16 cellular contexts compared by ENCODE assay signal in the genomic region with DNA sequence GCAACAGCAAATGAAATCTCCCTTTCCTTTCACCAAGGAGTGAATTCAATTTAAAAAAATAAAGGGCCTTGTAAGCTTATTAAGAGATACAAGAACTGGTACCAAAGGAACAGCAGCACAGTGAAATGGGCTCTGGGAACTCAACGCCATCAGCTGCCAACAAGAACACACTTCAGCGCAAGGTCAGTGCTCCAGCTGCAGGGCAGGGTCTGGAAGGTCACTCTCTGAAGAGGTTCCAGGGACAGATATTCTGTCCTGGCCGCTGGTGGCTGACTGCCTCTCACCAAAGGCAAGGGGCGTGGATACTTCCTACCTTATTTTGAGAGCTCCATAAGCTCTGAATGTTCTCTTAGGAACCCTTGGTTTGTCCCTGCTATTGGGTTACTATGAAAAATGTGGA.
DNase-seq lines count a peak whose midpoint lies in the region; ATAC-seq and TF ChIP-seq lines count a peak whose summit lies in the region.
"Had no signal": no experiment of that assay in that cellular context is flagged by ENCODE, and none has a peak within 500 bp of the region (broad histone marks: within the 10 kb centered on the region; RNA-seq: fewer than 3 reads in every experiment).

No MANE protein-coding gene starts in this region.

- no peaks in the 10 kb centered on the region for H3K36me3 Mint-ChIP-seq in immature natural killer cell

- no peak overlapping the region for H3K27ac ChIP-seq in osteoblast (ENCODE audit: low read depth, low read length)
- H3K27ac ChIP-seq: 22Rv1, A549, C4-2B had no signal

- no peak overlapping the region for H2AFZ ChIP-seq in osteoblast (ENCODE audit: low read length)

- H3K4me3 Mint-ChIP-seq in immature natural killer cell, result no peak overlapping the region
- H3K4me3 Mint-ChIP-seq: CD4-positive, alpha-beta T cell; H9 had no signal

- no peak for DNase-seq in Right ventricle myocardium inferior (ENCODE audit: missing footprints)
- no peak for DNase-seq in cardiac septum (ENCODE audit: low spot score)
- peak; percentile 63 for DNase-seq in left ventricle myocardium superior
- DNase-seq in osteoblast (ENCODE audit: insufficient read length, low spot score, missing footprints), result peak; percentile 14
- no peak for DNase-seq in HEK293T (ENCODE audit: extremely low spot score)
- DNase-seq in immature natural killer cell, result no peak
- DNase-seq: AML-193; CD4-positive, alpha-beta T cell; DMS153; DMS79; GDM1; H9 had no signal

- no peaks in the 10 kb centered on the region for H4K20me1 ChIP-seq in osteoblast (ENCODE audit: insufficient read depth, low read length)

- H3K4me2 ChIP-seq in osteoblast (ENCODE audit: insufficient read depth, low read length), result no peak overlapping the region
- H3K4me2 ChIP-seq: A549 had no signal

- H3K9me3 ChIP-seq in osteoblast (ENCODE audit: low read depth, low read length), result no peaks in the 10 kb centered on the region
- H3K9me3 ChIP-seq: A549 had no signal

- CTCF ChIA-PET in HEK293T (lab: Yijun Ruan, JAX), result no interaction called here

- H3K27ac Mint-ChIP-seq in immature natural killer cell, result no peak overlapping the region
- H3K27ac Mint-ChIP-seq: CD4-positive, alpha-beta T cell had no signal

- no peaks in the 10 kb centered on the region for H3K27me3 ChIP-seq in osteoblast (ENCODE audit: insufficient read depth, low read length)

- H3K4me1 ChIP-seq in osteoblast (ENCODE audit: insufficient read depth, low read length), result no peaks in the 10 kb centered on the region
- H3K4me1 ChIP-seq: A549 had no signal

- ATAC-seq in Right ventricle myocardium inferior, result peak; percentile 75
- peak; percentile 89 for ATAC-seq in left ventricle myocardium superior
- ATAC-seq in GM19351 (IDR thresholded peaks at IDR 0.05; ENCODE audit: unreplicated experiment), result no peak
- ATAC-seq: A549 had no signal

- no peaks in the 10 kb centered on the region for H3K4me1 Mint-ChIP-seq in immature natural killer cell

- no peaks in the 10 kb centered on the region for H3K79me2 ChIP-seq in osteoblast (ENCODE audit: insufficient read depth, low read length)

- no peaks in the 10 kb centered on the region for H3K9me3 Mint-ChIP-seq in immature natural killer cell
- H3K9me3 Mint-ChIP-seq: CD4-positive, alpha-beta T cell; H9 had no signal

- TF ChIP-seq CTCF in osteoblast (IDR thresholded peaks at IDR 0.05; ENCODE audit: extremely low read depth, low read depth, low read length), result no peak

- peaks cover 0 to 2% (median 0%) of the 10 kb centered on the region in 3 donors for H3K27me3 Mint-ChIP-seq in immature natural killer cell (ENCODE audit: low read depth in 3 of 3)
- H3K27me3 Mint-ChIP-seq: CD4-positive, alpha-beta T cell had no signal

- H3K36me3 ChIP-seq in osteoblast (ENCODE audit: insufficient read depth, low read length), result no peaks in the 10 kb centered on the region

- POLR2A ChIA-PET in HEK293T (lab: Yijun Ruan, JAX), result no interaction called here

- no peak overlapping the region for H3K4me3 ChIP-seq in osteoblast (ENCODE audit: insufficient read depth, low read length)
- H3K4me3 ChIP-seq: A549 had no signal

- intact Hi-C loops in Right ventricle myocardium inferior (cut with DNase I), result no loop called here
- intact Hi-C loops in cardiac septum (cut with DNase I), result no loop called here
- intact Hi-C loops in left ventricle myocardium superior (cut with micrococcal nuclease), result no loop called here

TF ChIP-seq in HEK293T, 16 proteins besides CTCF, POLR2A, EP300 and RAD21:
- TF ChIP-seq CTBP1 (IDR thresholded peaks at IDR 0.05; ENCODE audit: borderline replicate concordance) (no peak), FOXK2 (IDR thresholded peaks at IDR 0.05) (no peak), FOXM1 (IDR thresholded peaks at IDR 0.05; ENCODE audit: borderline replicate concordance) (no peak)

Comparison
In these comparisons a context has a peak if more than half of its experiments do, and no peak if none do; other contexts are left out.
1. DNase-seq: peak in left ventricle myocardium superior (single experiment) and osteoblast (single experiment); none in Right ventricle myocardium inferior (single experiment), cardiac septum (single experiment), HEK293T (single experiment) and immature natural killer cell (0 of 3).